ENCODE assay signal across 8 cellular contexts in the genomic region with DNA sequence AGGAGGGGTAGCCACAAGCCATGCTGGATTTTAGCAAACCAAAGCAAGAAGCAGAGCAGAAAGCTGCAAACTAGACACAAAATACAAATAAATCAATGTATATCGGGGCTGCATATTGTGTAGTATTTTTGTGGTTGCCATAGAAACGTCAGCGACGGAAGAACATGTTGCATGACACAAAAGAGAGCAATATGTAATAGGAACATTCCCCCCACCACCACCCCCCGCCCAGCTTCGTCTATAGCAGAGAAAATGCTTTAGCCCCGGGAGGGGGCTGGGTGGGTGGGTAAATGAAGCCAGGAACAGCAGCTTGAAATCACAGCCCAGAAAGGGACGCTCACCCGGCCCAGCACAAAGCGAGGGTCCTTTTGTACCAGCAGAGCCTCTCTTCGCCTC. TPM values are rescaled to one million over a fixed set of nuclear protein-coding genes. Genes with fewer than 3 reads are reported as not detected.
DNase-seq lines count a peak whose midpoint lies in the region; ATAC-seq, FAIRE-seq and TF ChIP-seq lines count a peak whose summit lies in the region.

No MANE protein-coding gene starts in this region.

- DNase-seq in GM04504 (ENCODE audit: low read depth) (peak; percentile 22), mammary epithelial cell (peak; percentile 18), kidney (no peak), DMS153 treated with DMSO at 0.1 percent for 48 hours (lab: John Stamatoyannopoulos, UW; ENCODE audit: unreplicated experiment) (no peak), NCI-H1436 (lab: John Stamatoyannopoulos, UW) (no peak)

- H3K27me3 Mint-ChIP-seq in T-helper 1 cell treated with Interleukin-12 subunit alpha and Interleukin-12 subunit beta and Interleukin-4 antibody, amounts not matched to agents 30 μg/mL and 1 μg/mL, for 36 hours (ENCODE audit: low read depth), result peaks cover 11% of the 10 kb centered on the region
- peaks cover 24% of the 10 kb centered on the region for H3K27me3 Mint-ChIP-seq in stimulated activated memory B cell treated with anti-CD40 and anti-IgM and Interleukin-4, amounts not matched to agents 10 μg/mL and 1 μg/mL and 100 μg/mL, for 72 hours

- dilution Hi-C loops in mammary epithelial cell (cut with HindIII; ENCODE audit: low sequenced_read_pairs), result no loop called here

- peak overlapping the region; percentile 73 for H3K4me2 ChIP-seq in mammary epithelial cell (ENCODE audit: insufficient read depth, low read depth, low read length)

- peak overlapping the region; percentile 98 for H3K9ac ChIP-seq in mammary epithelial cell (ENCODE audit: insufficient read depth, low read length)
- peak overlapping the region in 1 of 2 donors; percentile 2 for H3K9ac ChIP-seq in kidney (ENCODE audit: low read length in 2 of 2)

- H3K36me3 Mint-ChIP-seq in T-helper 1 cell treated with Interleukin-12 subunit alpha and Interleukin-12 subunit beta and Interleukin-4 antibody, amounts not matched to agents 30 μg/mL and 1 μg/mL, for 36 hours (ENCODE audit: low read depth), result peaks cover 4% of the 10 kb centered on the region
- no peaks in the 10 kb centered on the region for H3K36me3 Mint-ChIP-seq in stimulated activated memory B cell treated with anti-CD40 and anti-IgM and Interleukin-4, amounts not matched to agents 10 μg/mL and 1 μg/mL and 100 μg/mL, for 72 hours

- no peak overlapping the region for H2AFZ ChIP-seq in mammary epithelial cell (ENCODE audit: low read depth, low read length)

- H3K27ac Mint-ChIP-seq in T-helper 1 cell treated with Interleukin-12 subunit alpha and Interleukin-12 subunit beta and Interleukin-4 antibody, amounts not matched to agents 30 μg/mL and 1 μg/mL, for 36 hours, result peak overlapping the region; percentile 98
- peak overlapping the region; percentile 77 for H3K27ac Mint-ChIP-seq in stimulated activated memory B cell treated with anti-CD40 and anti-IgM and Interleukin-4, amounts not matched to agents 10 μg/mL and 1 μg/mL and 100 μg/mL, for 72 hours

- no peaks in the 10 kb centered on the region for H3K27me3 ChIP-seq in mammary epithelial cell (ENCODE audit: insufficient read depth, low read length)

- H3K9me3 ChIP-seq in mammary epithelial cell (replicated peaks; ENCODE audit: insufficient read depth, low read length), result no peaks in the 10 kb centered on the region
- H3K9me3 ChIP-seq in kidney (ENCODE audit: control insufficient read depth in 1 of 2, low read length in 2 of 2), result no peaks in the 10 kb centered on the region

- in situ Hi-C loops in mammary epithelial cell (cut with MboI; ENCODE audit: low sequenced_read_pairs in 2 of 2), result no loop called here

- TF ChIP-seq CTCF in mammary epithelial cell (conservative IDR thresholded peaks at IDR 0.05 in 1 of 2, IDR thresholded peaks at IDR 0.05 in 1 of 2; ENCODE audit: extremely low read depth in 1 of 2, insufficient read depth in 1 of 2, low read depth in 1 of 2, low read length in 2 of 2), result no peak
- no peak for TF ChIP-seq CTCF in kidney (IDR thresholded peaks at IDR 0.05; ENCODE audit: borderline replicate concordance, extremely low read depth, insufficient read depth)

- H3K36me3 ChIP-seq in mammary epithelial cell (ENCODE audit: insufficient read depth, low read length) (no peaks in the 10 kb centered on the region), kidney (ENCODE audit: control insufficient read depth in 1 of 2, insufficient read depth in 2 of 2, low read length in 2 of 2) (no peaks in the 10 kb centered on the region)

- TSS peak; percentile 46 for BruUV-seq in mammary epithelial cell (replicated peaks; lab: Mats Ljungman, UMichigan)

- H3K4me3 Mint-ChIP-seq in T-helper 1 cell treated with Interleukin-12 subunit alpha and Interleukin-12 subunit beta and Interleukin-4 antibody, amounts not matched to agents 30 μg/mL and 1 μg/mL, for 36 hours, result peak overlapping the region; percentile 97
- peak overlapping the region; percentile 72 for H3K4me3 Mint-ChIP-seq in stimulated activated memory B cell treated with anti-CD40 and anti-IgM and Interleukin-4, amounts not matched to agents 10 μg/mL and 1 μg/mL and 100 μg/mL, for 72 hours

- H3K9me3 Mint-ChIP-seq in T-helper 1 cell treated with Interleukin-12 subunit alpha and Interleukin-12 subunit beta and Interleukin-4 antibody, amounts not matched to agents 30 μg/mL and 1 μg/mL, for 36 hours, result no peaks in the 10 kb centered on the region
- peaks cover 5% of the 10 kb centered on the region for H3K9me3 Mint-ChIP-seq in stimulated activated memory B cell treated with anti-CD40 and anti-IgM and Interleukin-4, amounts not matched to agents 10 μg/mL and 1 μg/mL and 100 μg/mL, for 72 hours

- H3K4me1 Mint-ChIP-seq in T-helper 1 cell treated with Interleukin-12 subunit alpha and Interleukin-12 subunit beta and Interleukin-4 antibody, amounts not matched to agents 30 μg/mL and 1 μg/mL, for 36 hours (ENCODE audit: low read depth), result peaks cover 31% of the 10 kb centered on the region
- peaks cover 6% of the 10 kb centered on the region for H3K4me1 Mint-ChIP-seq in stimulated activated memory B cell treated with anti-CD40 and anti-IgM and Interleukin-4, amounts not matched to agents 10 μg/mL and 1 μg/mL and 100 μg/mL, for 72 hours

- peaks cover 12% of the 10 kb centered on the region for H3K4me1 ChIP-seq in mammary epithelial cell (ENCODE audit: insufficient read depth, low read length)
- H3K4me1 ChIP-seq in kidney (ENCODE audit: control insufficient read depth in 1 of 2, insufficient read depth in 1 of 2, low read depth in 1 of 2, low read length in 2 of 2), result peaks cover 0 to 5% of the 10 kb centered on the region in 2 donors

- CTCF ChIA-PET in mammary epithelial cell (lab: Charles Lee; ENCODE audit: low non-redundant PET), result no interaction called here

- H4K20me1 ChIP-seq in mammary epithelial cell (ENCODE audit: insufficient read depth, low read length), result no peaks in the 10 kb centered on the region

- intact Hi-C loops in mammary epithelial cell (cut with micrococcal nuclease) (loop anchor here (5.0 to 10.0 kb wide), 5 partner anchors 79 to 341 kb away; partner anchors contain the start of gene MAP3K4), kidney (cut with DNase I) (no loop called here)

- peak; percentile 3 for ATAC-seq in HG03066 (IDR thresholded peaks at IDR 0.05; ENCODE audit: low read depth, unreplicated experiment)
- peak; percentile 22 for ATAC-seq in stimulated activated memory B cell treated with anti-CD40 and anti-IgM and Interleukin-4, amounts not matched to agents 10 μg/mL and 1 μg/mL and 100 μg/mL, for 72 hours

- no peak for FAIRE-seq in kidney (lab: Jason Lieb, UNC)

- WGBS in mammary epithelial cell (ENCODE audit: low coverage, missing lambda C conversion rate), result 0% methylated on average over 4 of the region's 11 CpGs

- H3K4me3 ChIP-seq in mammary epithelial cell (replicated peaks in 1 of 3; ENCODE audit: insufficient read depth in 1 of 3, low read depth in 2 of 3, low read length in 3 of 3) (peak overlapping the region; percentile 67 to 85 (median 69)), kidney (ENCODE audit: low read length in 2 of 2) (peak overlapping the region; percentile 53 to 63)

- H3K27ac ChIP-seq in mammary epithelial cell (ENCODE audit: insufficient read depth, low read depth, low read length) (peak overlapping the region; percentile 95), kidney (ENCODE audit: low read depth in 2 of 2, low read length in 2 of 2) (no peak overlapping the region)

- H3K79me2 ChIP-seq in mammary epithelial cell (ENCODE audit: insufficient read depth, low read length), result peaks cover 34% of the 10 kb centered on the region

RNA-seq across cellular contexts. Expression of gene AGPAT4, which starts 0.5 kb away (rescaled TPM):
- total RNA-seq in mammary epithelial cell (10 to 100 TPM; 12.5 to 15.8 TPM), kidney (12.3 TPM)
- polyA plus RNA-seq in mammary epithelial cell (5.6 TPM), kidney (ENCODE audit: insufficient read depth, low read depth, low replicate concordance) (3.3 TPM)
- 13.2 TPM for polyA minus RNA-seq in mammary epithelial cell

Comparison
In these comparisons a context has a peak if more than half of its experiments do, and no peak if none do; other contexts are left out.
1. DNase-seq: peak in GM04504 (single experiment) and mammary epithelial cell (single experiment); none in kidney (single experiment), DMS153 treated with DMSO at 0.1 percent for 48 hours (single experiment) and NCI-H1436 (single experiment).